ENCODE assay signal across 6 cellular contexts in genomic region chr6:14487625-14488024, GRCh38.
"Had no signal": no experiment of that assay in that cellular context is flagged by ENCODE, and none has a peak within 500 bp of the region (broad histone marks: within the 10 kb centered on the region; RNA-seq: fewer than 3 reads in every experiment).

No MANE protein-coding gene starts in this region.

- H3K9ac ChIP-seq: KMS-11 had no signal

- ATAC-seq: GM23338 had no signal

- DNase-seq: H9, HCEC 1CT, HFFc6, Karpas-422 had no signal

- H3K4me3 ChIP-seq: GM23338 had no signal

- H3K27ac ChIP-seq: KMS-11 had no signal

- H2AFZ ChIP-seq: GM23338 had no signal

- H3K4me2 ChIP-seq: GM23338, KMS-11 had no signal
